19 cellular contexts compared by ENCODE assay signal in the genomic region with DNA sequence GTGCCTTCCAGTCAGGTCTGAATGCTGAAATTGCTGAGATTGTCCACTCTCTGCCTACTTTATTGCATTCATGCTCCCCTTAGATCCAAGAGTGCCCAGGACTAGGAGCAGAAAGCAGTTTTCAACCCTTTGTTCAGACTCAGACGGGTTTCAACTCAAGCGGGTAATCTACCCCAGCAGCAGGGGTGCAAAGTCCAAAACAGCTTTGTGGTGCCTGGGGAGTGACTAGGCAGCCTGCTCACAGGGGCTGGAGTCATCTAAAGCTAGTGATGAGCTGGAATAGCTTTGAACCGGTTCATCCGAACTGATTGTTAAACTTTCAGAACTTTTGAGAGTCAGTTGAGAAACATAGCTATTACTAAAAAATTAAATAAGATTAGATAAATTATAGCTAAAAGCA.
A peak's percentile ranks its signal among the peaks of the same experiment; 100 is the strongest.
DNase-seq lines count a peak whose midpoint lies in the region; ATAC-seq, FAIRE-seq and TF ChIP-seq lines count a peak whose summit lies in the region.
"Had no signal": no experiment of that assay in that cellular context is flagged by ENCODE, and none has a peak within 500 bp of the region (broad histone marks: within the 10 kb centered on the region; RNA-seq: fewer than 3 reads in every experiment).

No MANE protein-coding gene starts in this region.

- H3K4me3 Mint-ChIP-seq in activated CD4-positive, alpha-beta T cell treated with anti-CD3 and anti-CD28 coated beads, Interleukin-2, amount 10 ng/mL, durations not matched to agents 24 days and 14 days, result no peak overlapping the region
- H3K4me3 Mint-ChIP-seq: CD14-positive monocyte, neural crest cell had no signal

- H3K9me3 ChIP-seq in pancreas (no peaks in the 10 kb centered on the region), ovary (no peaks in the 10 kb centered on the region)
- H3K9me3 ChIP-seq: A549, upper lobe of left lung had no signal

- no peaks in the 10 kb centered on the region for H3K27me3 ChIP-seq in pancreas
- no peaks in the 10 kb centered on the region for H3K27me3 ChIP-seq in ovary
- H3K27me3 ChIP-seq: upper lobe of left lung had no signal

- no peak for FAIRE-seq in pancreas (lab: Jason Lieb, UNC)
- FAIRE-seq: A549, astrocyte, kidney had no signal

- H3K4me3 ChIP-seq in epithelial cell of proximal tubule (ENCODE audit: low read depth, low read length) (no peak overlapping the region), pancreas (no peak overlapping the region), ovary (no peak overlapping the region)
- H3K4me3 ChIP-seq: A549, upper lobe of left lung had no signal

- ATAC-seq in pancreas, result peak; percentile 53 to 74 (median 70)
- no peak for ATAC-seq in GM19455 (IDR thresholded peaks at IDR 0.05; ENCODE audit: unreplicated experiment)

- intact Hi-C loops in activated CD4-positive, alpha-beta T cell treated with anti-CD3 and anti-CD28 coated beads, Interleukin-2, amount 10 ng/mL, durations not matched to agents 24 days and 14 days (cut with micrococcal nuclease), result loop anchor here (2.0 to 10.0 kb wide), 3 partner anchors 37 to 313 kb away; a partner anchor contains a TSS
- intact Hi-C loops in pancreas (cut with DNase I), result no loop called here
- intact Hi-C loops in ovary (cut with DNase I), result no loop called here

- no peak for DNase-seq in activated CD4-positive, alpha-beta T cell treated with anti-CD3 and anti-CD28 coated beads, Interleukin-2, amount 10 ng/mL, durations not matched to agents 24 days and 14 days
- no peak for DNase-seq in activated CD4-positive, alpha-beta T cell treated with anti-CD3 and anti-CD28 coated beads, Interleukin-2, amount 50 U/mL, for 48 hours
- peak; percentile 47 for DNase-seq in LoVo (ENCODE audit: low spot score)
- DNase-seq in epithelial cell of proximal tubule (ENCODE audit: low read depth), result peak; percentile 15
- no peak for DNase-seq in pancreas
- DNase-seq in ovary, result no peak
- no peak for DNase-seq in substantia nigra (lab: John Stamatoyannopoulos, UW)
- DNase-seq: hypothalamus, kidney, NCI-H2081, NCI-H510A treated with DMSO at 0.1 percent for 48 hours, Right ventricle myocardium superior, upper lobe of left lung had no signal

- no peaks in the 10 kb centered on the region for H3K27me3 Mint-ChIP-seq in activated CD4-positive, alpha-beta T cell treated with anti-CD3 and anti-CD28 coated beads, Interleukin-2, amount 10 ng/mL, durations not matched to agents 24 days and 14 days
- H3K27me3 Mint-ChIP-seq: activated naive CD4-positive, alpha-beta T cell treated with anti-CD3 and anti-CD28 coated beads, Interleukin-2, amount 50 U/mL, for 24 hours had no signal

- no peaks in the 10 kb centered on the region for H3K36me3 ChIP-seq in pancreas
- H3K36me3 ChIP-seq in ovary, result no peaks in the 10 kb centered on the region
- H3K36me3 ChIP-seq: upper lobe of left lung had no signal

- no peak for TF ChIP-seq POLR2A in ovary (IDR thresholded peaks at IDR 0.05)

- TF ChIP-seq EP300 in ovary (IDR thresholded peaks at IDR 0.05), result no peak

- TF ChIP-seq CTCF in epithelial cell of proximal tubule (conservative IDR thresholded peaks at IDR 0.05; ENCODE audit: low read depth, low read length), result no peak
- TF ChIP-seq CTCF in pancreas (IDR thresholded peaks at IDR 0.05), result no peak
- TF ChIP-seq CTCF in ovary (IDR thresholded peaks at IDR 0.05), result no peak

- H3K27ac ChIP-seq in pancreas (no peak overlapping the region), ovary (no peak overlapping the region), substantia nigra (ENCODE audit: low read depth, low read length, poor library complexity, severe bottlenecking) (no peak overlapping the region)
- H3K27ac ChIP-seq: A549, upper lobe of left lung had no signal

- H3K27ac Mint-ChIP-seq in activated CD4-positive, alpha-beta T cell treated with anti-CD3 and anti-CD28 coated beads, Interleukin-2, amount 10 ng/mL, durations not matched to agents 24 days and 14 days, result peak overlapping the region; percentile 56

- WGBS in pancreas, 2 donors, result 47 to 51% methylated on average over 4 of the region's 4 CpGs
- WGBS in ovary, 3 donors, result 96 to 98% (median 97%) methylated on average over 4 of the region's 4 CpGs

- H3K9me3 Mint-ChIP-seq in activated CD4-positive, alpha-beta T cell treated with anti-CD3 and anti-CD28 coated beads, Interleukin-2, amount 10 ng/mL, durations not matched to agents 24 days and 14 days, result no peaks in the 10 kb centered on the region
- H3K9me3 Mint-ChIP-seq: activated naive CD4-positive, alpha-beta T cell treated with anti-CD3 and anti-CD28 coated beads, Interleukin-2, amount 50 U/mL, for 24 hours had no signal

- H3K4me1 ChIP-seq in pancreas (peaks cover 0 to 5% (median 0%) of the 10 kb centered on the region in 3 donors), ovary (ENCODE audit: insufficient read depth) (no peaks in the 10 kb centered on the region)
- H3K4me1 ChIP-seq: A549 had no signal

- peaks cover 2% of the 10 kb centered on the region for H3K36me3 Mint-ChIP-seq in activated CD4-positive, alpha-beta T cell treated with anti-CD3 and anti-CD28 coated beads, Interleukin-2, amount 10 ng/mL, durations not matched to agents 24 days and 14 days (ENCODE audit: low read depth)
- H3K36me3 Mint-ChIP-seq: activated naive CD4-positive, alpha-beta T cell treated with anti-CD3 and anti-CD28 coated beads, Interleukin-2, amount 50 U/mL, for 24 hours had no signal

- H3K4me1 Mint-ChIP-seq in activated CD4-positive, alpha-beta T cell treated with anti-CD3 and anti-CD28 coated beads, Interleukin-2, amount 10 ng/mL, durations not matched to agents 24 days and 14 days, result peaks cover 57% of the 10 kb centered on the region

Comparison
In these comparisons a context has a peak if more than half of its experiments do, and no peak if none do; other contexts are left out.
1. DNase-seq: peak in LoVo (single experiment) and epithelial cell of proximal tubule (single experiment); none in activated CD4-positive, alpha-beta T cell treated with anti-CD3 and anti-CD28 coated beads, Interleukin-2, amount 10 ng/mL, durations not matched to agents 24 days and 14 days (single experiment), activated CD4-positive, alpha-beta T cell treated with anti-CD3 and anti-CD28 coated beads, Interleukin-2, amount 50 U/mL, for 48 hours (0 of 2), pancreas (0 of 6), ovary (0 of 5) and substantia nigra (0 of 49).